1 cellular context compared by ENCODE assay signal in genomic region chr20:46036370-46036769, GRCh38.
TF ChIP-seq lines count a peak whose summit lies in the region.

No MANE protein-coding gene starts in this region.

TF ChIP-seq in IMR-90, 13 proteins besides CTCF, POLR2A, EP300 and RAD21 (continued from another document):
- no peak for TF ChIP-seq MXI1 (IDR thresholded peaks at IDR 0.05; ENCODE audit: borderline replicate concordance, low read depth, low read length)
- TF ChIP-seq NFE2L2 (IDR thresholded peaks at IDR 0.05; ENCODE audit: low read depth, low read length), result no peak
- no peak for TF ChIP-seq MAZ (IDR thresholded peaks at IDR 0.05; ENCODE audit: borderline replicate concordance, low read depth, low read length)
